ENCODE assay signal across 38 cellular contexts in genomic region chr3:9290556-9290955, GRCh38.
"Had no signal": no experiment of that assay in that cellular context is flagged by ENCODE, and none has a peak within 500 bp of the region (broad histone marks: within the 10 kb centered on the region; RNA-seq: fewer than 3 reads in every experiment).

No MANE protein-coding gene starts in this region.

- H3K4me1 Mint-ChIP-seq: activated CD4-positive, alpha-beta memory T cell treated with anti-CD3 and anti-CD28 coated beads, Interleukin-2, amount 10 ng/mL, durations not matched to agents 7 days and 5 days; activated CD4-positive, alpha-beta T cell treated with anti-CD3 and anti-CD28 coated beads for 36 hours; activated CD4-positive, alpha-beta T cell treated with anti-CD3 and anti-CD28 coated beads, Interleukin-2, amount 10 ng/mL, durations not matched to agents 7 days and 5 days; activated CD8-positive, alpha-beta memory T cell treated with anti-CD3 and anti-CD28 coated beads, Interleukin-2, amount 10 ng/mL, durations not matched to agents 7 days and 5 days; activated naive CD4-positive, alpha-beta T cell treated with anti-CD3 and anti-CD28 coated beads, Interleukin-2, amount 10 ng/mL, durations not matched to agents 7 days and 5 days; activated naive CD4-positive, alpha-beta T cell treated with anti-CD3 and anti-CD28 coated beads, Interleukin-2, amount 50 U/mL, for 24 hours; activated naive CD8-positive, alpha-beta T cell treated with anti-CD3 and anti-CD28 coated beads, Interleukin-2, amount 10 ng/mL, durations not matched to agents 7 days and 5 days; activated naive CD8-positive, alpha-beta T cell treated with anti-CD3 and anti-CD28 coated beads, Interleukin-2, amount 50 U/mL, for 24 hours; central memory CD8-positive, alpha-beta T cell had no signal

- H3K27ac Mint-ChIP-seq: activated CD4-positive, alpha-beta memory T cell treated with anti-CD3 and anti-CD28 coated beads, Interleukin-2, amount 10 ng/mL, durations not matched to agents 7 days and 5 days; activated CD4-positive, alpha-beta T cell treated with anti-CD3 and anti-CD28 coated beads for 36 hours; activated CD4-positive, alpha-beta T cell treated with anti-CD3 and anti-CD28 coated beads, Interleukin-2, amount 10 ng/mL, durations not matched to agents 7 days and 5 days; activated CD8-positive, alpha-beta memory T cell treated with anti-CD3 and anti-CD28 coated beads, Interleukin-2, amount 10 ng/mL, durations not matched to agents 7 days and 5 days; activated CD8-positive, alpha-beta T cell treated with anti-CD3 and anti-CD28 coated beads, Interleukin-2, amount 10 ng/mL, durations not matched to agents 7 days and 5 days; activated naive CD4-positive, alpha-beta T cell treated with anti-CD3 and anti-CD28 coated beads, Interleukin-2, amount 10 ng/mL, durations not matched to agents 7 days and 5 days; activated naive CD4-positive, alpha-beta T cell treated with anti-CD3 and anti-CD28 coated beads, Interleukin-2, amount 50 U/mL, for 24 hours; activated naive CD8-positive, alpha-beta T cell; activated naive CD8-positive, alpha-beta T cell treated with anti-CD3 and anti-CD28 coated beads, Interleukin-2, amount 10 ng/mL, durations not matched to agents 7 days and 5 days; activated naive CD8-positive, alpha-beta T cell treated with anti-CD3 and anti-CD28 coated beads, Interleukin-2, amount 50 U/mL, for 24 hours; activated T-cell treated with anti-CD3 and anti-CD28 coated beads, Interleukin-2, amount 50 U/mL, for 24 hours; activated T-helper 2 cell treated with anti-CD3 and anti-CD28 coated beads, Interferon-gamma antibody, Interleukin-2, Interleukin-4, amounts not matched to agents 10 μg/mL and 5 μg/mL and 100 μg/mL, durations not matched to agents 14 hours and 24 hours and 36 hours; T-helper 1 cell treated with Interleukin-12 subunit alpha and Interleukin-12 subunit beta and Interleukin-4 antibody, amounts not matched to agents 30 μg/mL and 1 μg/mL, for 36 hours; T-helper 2 cell treated with Interferon-gamma antibody and Interleukin-4, amounts not matched to agents 5 μg/mL and 100 μg/mL, for 36 hours; WTC11 had no signal

- H3K4me3 Mint-ChIP-seq: activated CD4-positive, alpha-beta memory T cell treated with anti-CD3 and anti-CD28 coated beads, Interleukin-2, amount 10 ng/mL, durations not matched to agents 7 days and 5 days; activated CD4-positive, alpha-beta T cell treated with anti-CD3 and anti-CD28 coated beads for 36 hours; activated CD4-positive, alpha-beta T cell treated with anti-CD3 and anti-CD28 coated beads, Interleukin-2, amount 10 ng/mL, durations not matched to agents 7 days and 5 days; activated CD8-positive, alpha-beta memory T cell treated with anti-CD3 and anti-CD28 coated beads, Interleukin-2, amount 10 ng/mL, durations not matched to agents 7 days and 5 days; activated CD8-positive, alpha-beta T cell treated with anti-CD3 and anti-CD28 coated beads, Interleukin-2, amount 10 ng/mL, durations not matched to agents 7 days and 5 days; activated naive CD4-positive, alpha-beta T cell treated with anti-CD3 and anti-CD28 coated beads, Interleukin-2, amount 10 ng/mL, durations not matched to agents 7 days and 5 days; activated naive CD4-positive, alpha-beta T cell treated with anti-CD3 and anti-CD28 coated beads, Interleukin-2, amount 50 U/mL, for 24 hours; activated naive CD8-positive, alpha-beta T cell; activated naive CD8-positive, alpha-beta T cell treated with anti-CD3 and anti-CD28 coated beads, Interleukin-2, amount 10 ng/mL, durations not matched to agents 7 days and 5 days; activated naive CD8-positive, alpha-beta T cell treated with anti-CD3 and anti-CD28 coated beads, Interleukin-2, amount 50 U/mL, for 24 hours; activated T-cell treated with anti-CD3 and anti-CD28 coated beads, Interleukin-2, amount 50 U/mL, for 24 hours; brain; central memory CD8-positive, alpha-beta T cell; T-helper 1 cell treated with Interleukin-12 subunit alpha and Interleukin-12 subunit beta and Interleukin-4 antibody, amounts not matched to agents 30 μg/mL and 1 μg/mL, for 36 hours; T-helper 2 cell treated with Interferon-gamma antibody and Interleukin-4, amounts not matched to agents 5 μg/mL and 100 μg/mL, for 36 hours; WTC11 had no signal

- H3K4me3 ChIP-seq: ascending aorta, cardiac muscle cell had no signal

- DNase-seq: activated CD4-positive, alpha-beta memory T cell treated with anti-CD3 and anti-CD28 coated beads, Interleukin-2, amount 10 ng/mL, durations not matched to agents 7 days and 5 days; activated CD4-positive, alpha-beta T cell treated with anti-CD3 and anti-CD28 coated beads for 1 hour; activated CD4-positive, alpha-beta T cell treated with anti-CD3 and anti-CD28 coated beads for 36 hours; activated CD4-positive, alpha-beta T cell treated with anti-CD3 and anti-CD28 coated beads for 48 hours; activated CD4-positive, alpha-beta T cell treated with anti-CD3 and anti-CD28 coated beads, Interleukin-2, amount 10 ng/mL, durations not matched to agents 7 days and 5 days; activated CD4-positive, alpha-beta T cell treated with anti-CD3 and anti-CD28 coated beads, Interleukin-2, amount 50 U/mL, for 48 hours; activated CD4-positive, CD25-positive, alpha-beta regulatory T cell; activated CD8-positive, alpha-beta memory T cell treated with anti-CD3 and anti-CD28 coated beads for 24 hours; activated CD8-positive, alpha-beta memory T cell treated with anti-CD3 and anti-CD28 coated beads, Interleukin-2, amount 10 ng/mL, durations not matched to agents 7 days and 5 days; activated CD8-positive, alpha-beta memory T cell treated with anti-CD3 and anti-CD28 coated beads, Interleukin-2, amount 50 U/mL, for 48 hours; activated CD8-positive, alpha-beta T cell treated with anti-CD3 and anti-CD28 coated beads, Interleukin-2, amount 10 ng/mL, durations not matched to agents 7 days and 5 days; activated effector memory CD4-positive, alpha-beta T cell treated with Interleukin-2 at 50 U/mL for 16 hours; activated gamma-delta T cell; activated naive CD4-positive, alpha-beta T cell treated with anti-CD3 and anti-CD28 coated beads, Interleukin-2, amount 10 ng/mL, durations not matched to agents 7 days and 5 days; activated naive CD4-positive, alpha-beta T cell treated with Interleukin-2 at 50 U/mL for 16 hours; activated naive CD8-positive, alpha-beta T cell treated with anti-CD3 and anti-CD28 coated beads, Interleukin-2, amount 10 ng/mL, durations not matched to agents 7 days and 5 days; activated naive CD8-positive, alpha-beta T cell treated with anti-CD3 and anti-CD28 coated beads, Interleukin-2, amount 50 U/mL, for 24 hours; activated T-cell treated with anti-CD3 and anti-CD28 coated beads, Interleukin-2, amount 50 U/mL, for 24 hours; activated T-cell treated with anti-CD3 and anti-CD28 coated beads, Interleukin-2, amount 50 U/mL, for 48 hours; amygdala; anterior cingulate cortex; caudate nucleus; cerebellar nuclear complex; T-helper 1 cell; T-helper 2 cell; T-helper 9 cell; WERI-Rb-1 had no signal

- H3K36me3 Mint-ChIP-seq: activated CD8-positive, alpha-beta memory T cell treated with anti-CD3 and anti-CD28 coated beads, Interleukin-2, amount 10 ng/mL, durations not matched to agents 7 days and 5 days; activated naive CD4-positive, alpha-beta T cell treated with anti-CD3 and anti-CD28 coated beads, Interleukin-2, amount 10 ng/mL, durations not matched to agents 7 days and 5 days; activated naive CD4-positive, alpha-beta T cell treated with anti-CD3 and anti-CD28 coated beads, Interleukin-2, amount 50 U/mL, for 24 hours; activated naive CD8-positive, alpha-beta T cell treated with anti-CD3 and anti-CD28 coated beads, Interleukin-2, amount 10 ng/mL, durations not matched to agents 7 days and 5 days; WTC11 had no signal

- ATAC-seq: activated CD4-positive, alpha-beta T cell treated with anti-CD3 and anti-CD28 coated beads for 36 hours; activated CD4-positive, CD25-positive, alpha-beta regulatory T cell treated with anti-CD3 and anti-CD28 coated beads, Interleukin-2, amount 50 U/mL, for 24 hours; activated CD8-positive, alpha-beta memory T cell treated with anti-CD3 and anti-CD28 coated beads, Interleukin-2, amount 10 ng/mL, durations not matched to agents 7 days and 5 days; activated CD8-positive, alpha-beta T cell treated with anti-CD3 and anti-CD28 coated beads, Interleukin-2, amount 10 ng/mL, durations not matched to agents 7 days and 5 days; activated naive CD8-positive, alpha-beta T cell treated with anti-CD3 and anti-CD28 coated beads, Interleukin-2, amount 50 U/mL, for 24 hours; WTC11 had no signal

- H3K9me3 Mint-ChIP-seq: activated CD4-positive, alpha-beta memory T cell treated with anti-CD3 and anti-CD28 coated beads, Interleukin-2, amount 10 ng/mL, durations not matched to agents 7 days and 5 days; activated CD4-positive, alpha-beta T cell treated with anti-CD3 and anti-CD28 coated beads, Interleukin-2, amount 10 ng/mL, durations not matched to agents 7 days and 5 days; activated naive CD4-positive, alpha-beta T cell treated with anti-CD3 and anti-CD28 coated beads, Interleukin-2, amount 10 ng/mL, durations not matched to agents 7 days and 5 days; activated naive CD4-positive, alpha-beta T cell treated with anti-CD3 and anti-CD28 coated beads, Interleukin-2, amount 50 U/mL, for 24 hours; activated naive CD8-positive, alpha-beta T cell treated with anti-CD3 and anti-CD28 coated beads, Interleukin-2, amount 10 ng/mL, durations not matched to agents 7 days and 5 days; activated naive CD8-positive, alpha-beta T cell treated with anti-CD3 and anti-CD28 coated beads, Interleukin-2, amount 50 U/mL, for 24 hours; activated T-cell treated with anti-CD3 and anti-CD28 coated beads, Interleukin-2, amount 50 U/mL, for 24 hours; activated T-helper 2 cell treated with anti-CD3 and anti-CD28 coated beads, Interferon-gamma antibody, Interleukin-2, Interleukin-4, amounts not matched to agents 10 μg/mL and 5 μg/mL and 100 μg/mL, durations not matched to agents 14 hours and 24 hours and 36 hours; central memory CD8-positive, alpha-beta T cell; T-helper 1 cell treated with Interleukin-12 subunit alpha and Interleukin-12 subunit beta and Interleukin-4 antibody, amounts not matched to agents 30 μg/mL and 1 μg/mL, for 36 hours; T-helper 2 cell treated with Interferon-gamma antibody and Interleukin-4, amounts not matched to agents 5 μg/mL and 100 μg/mL, for 36 hours had no signal
